In genomic region chr17:48629411-48629759, GRCh38 we compare ENCODE assay signal across 1 cellular context.
TF ChIP-seq lines count a peak whose summit lies in the region.

No MANE protein-coding gene starts in this region.

TF ChIP-seq in K562, 482 proteins besides CTCF, POLR2A, EP300 and RAD21 (continued from another document):
- TF ChIP-seq TFAP4 (CRISPR knock-in tag; IDR thresholded peaks at IDR 0.05; ENCODE audit: borderline replicate concordance) = peak; percentile 49; the same call in 1 of the 2 replicates
- no peak for TF ChIP-seq ETV5 (CRISPR knock-in tag; IDR thresholded peaks at IDR 0.05; ENCODE audit: low read depth)
- TF ChIP-seq ZHX1 (conservative IDR thresholded peaks at IDR 0.05; ENCODE audit: low read length) = no peak
- TF ChIP-seq RBFOX2 (IDR thresholded peaks at IDR 0.05; ENCODE audit: low read depth, low read length) = 0 out of 2 replicates have a peak, but pooled peaks have one; percentile 29
- TF ChIP-seq GABPA (tag; conservative IDR thresholded peaks at IDR 0.05; ENCODE audit: low read depth) = no peak
- TF ChIP-seq LCOR (CRISPR knock-in tag; IDR thresholded peaks at IDR 0.05) = no peak
- no peak for TF ChIP-seq COPS2 (conservative IDR thresholded peaks at IDR 0.05)
- TF ChIP-seq ZNF512 (tag; IDR thresholded peaks at IDR 0.05) = 0 out of 2 replicates have a peak, but pooled peaks have one; percentile 23
- no peak for TF ChIP-seq SRF (CRISPR knock-in tag; IDR thresholded peaks at IDR 0.05)
- no peak for TF ChIP-seq CBX2 (IDR thresholded peaks at IDR 0.05; ENCODE audit: insufficient read depth, low read length, poor library complexity, severe bottlenecking)
- TF ChIP-seq MYC (IDR thresholded peaks at IDR 0.05; ENCODE audit: low read depth, low read length) = no peak
- no peak for TF ChIP-seq MYC (CRISPR knock-in tag; IDR thresholded peaks at IDR 0.05; ENCODE audit: borderline replicate concordance, low read depth)
- no peak for TF ChIP-seq SIN3A (IDR thresholded peaks at IDR 0.05; ENCODE audit: borderline replicate concordance in 2 of 2, control insufficient read depth in 1 of 2, low read depth in 2 of 2, low read length in 2 of 2)
- no peak for TF ChIP-seq ZNF384 (IDR thresholded peaks at IDR 0.05; ENCODE audit: low read depth, low read length)
- no peak for TF ChIP-seq DDX20 (tag; IDR thresholded peaks at IDR 0.05; ENCODE audit: low read depth)
- TF ChIP-seq CSDE1 (IDR thresholded peaks at IDR 0.05) = no peak
- TF ChIP-seq MAFG (tag; conservative IDR thresholded peaks at IDR 0.05) = no peak
- TF ChIP-seq ZBTB7A (IDR thresholded peaks at IDR 0.05; ENCODE audit: borderline replicate concordance, control insufficient read depth, low read depth, low read length) = no peak
- no peak for TF ChIP-seq FOXJ2 (tag; IDR thresholded peaks at IDR 0.05)
- no peak for TF ChIP-seq BHLHE40 (IDR thresholded peaks at IDR 0.05; ENCODE audit: low read length)
- TF ChIP-seq SMAD3 (CRISPR knock-in tag; conservative IDR thresholded peaks at IDR 0.05) = no peak
- TF ChIP-seq FIP1L1 (IDR thresholded peaks at IDR 0.05; ENCODE audit: low read depth, low read length, poor library complexity, severe bottlenecking) = no peak
- TF ChIP-seq ZNF124 (CRISPR knock-in tag; IDR thresholded peaks at IDR 0.05) = no peak
- TF ChIP-seq ZNF644 (tag; IDR thresholded peaks at IDR 0.05; ENCODE audit: low read depth) = 0 out of 2 replicates have a peak, but pooled peaks have one; percentile 35
- no peak for TF ChIP-seq NCOA4 (IDR thresholded peaks at IDR 0.05; ENCODE audit: partially characterized antibody)
- no peak for TF ChIP-seq THRB (CRISPR knock-in tag; conservative IDR thresholded peaks at IDR 0.05)
- TF ChIP-seq HOMEZ (CRISPR knock-in tag; IDR thresholded peaks at IDR 0.05) = no peak
- TF ChIP-seq VEZF1 (CRISPR knock-in tag; IDR thresholded peaks at IDR 0.05) = 0 out of 2 replicates have a peak, but pooled peaks have one; percentile 16
- TF ChIP-seq CTCFL (IDR thresholded peaks at IDR 0.05; ENCODE audit: borderline replicate concordance, insufficient read depth, low read depth, low read length, poor library complexity, severe bottlenecking) = no peak
- no peak for TF ChIP-seq ZNF766 (CRISPR knock-in tag; conservative IDR thresholded peaks at IDR 0.05)
- no peak for TF ChIP-seq NFE2L1 (tag; IDR thresholded peaks at IDR 0.05; ENCODE audit: borderline replicate concordance, low read depth)
- no peak for TF ChIP-seq SMAD2 (IDR thresholded peaks at IDR 0.05; ENCODE audit: low read depth, low read length)
- no peak for TF ChIP-seq HDAC6 (IDR thresholded peaks at IDR 0.05; ENCODE audit: low read depth, low read length)
- TF ChIP-seq KAT7 (CRISPR knock-in tag; IDR thresholded peaks at IDR 0.05; ENCODE audit: borderline replicate concordance) = no peak; the same call in 1 of the 2 replicates
- peak; percentile 47; the same call in 1 of the 2 replicates for TF ChIP-seq ZFX (CRISPR knock-in tag; IDR thresholded peaks at IDR 0.05)
TF ChIP-seq in K562: peak in this region for 11.
